Comparison of ENCODE assay signal across 16 cellular contexts in genomic region chr1:229006121-229006870, GRCh38.
DNase-seq lines count a peak whose midpoint lies in the region; FAIRE-seq and TF ChIP-seq lines count a peak whose summit lies in the region.
"Had no signal": no experiment of that assay in that cellular context is flagged by ENCODE, and none has a peak within 500 bp of the region (broad histone marks: within the 10 kb centered on the region; RNA-seq: fewer than 3 reads in every experiment).

No MANE protein-coding gene starts in this region.

- H2BK15ac ChIP-seq in H1 (ENCODE audit: low read length), result no peak overlapping the region

- no peak for TF ChIP-seq RAD21 in H1 (IDR thresholded peaks at IDR 0.05 in 1 of 2, conservative IDR thresholded peaks at IDR 0.05 in 1 of 2; ENCODE audit: low read depth in 2 of 2, low read length in 2 of 2)

- no peaks in the 10 kb centered on the region; a peak in 1 of 7 replicates for H3K27me3 ChIP-seq in H1 (replicated peaks in 1 of 4; ENCODE audit: control insufficient read depth in 3 of 4, extremely low read depth in 1 of 4, insufficient read depth in 3 of 4, low read length in 3 of 4)
- H3K27me3 ChIP-seq in ovary, result no peaks in the 10 kb centered on the region
- H3K27me3 ChIP-seq in left ventricle myocardium inferior (ENCODE audit: low read depth), result peaks cover 21% of the 10 kb centered on the region
- H3K27me3 ChIP-seq: BLaER1 had no signal

- H3K4me3 ChIP-seq in HEK293 (ENCODE audit: low read depth, low read length) (no peak overlapping the region), NB4 (ENCODE audit: low read depth, low read length) (no peak overlapping the region), H1 (ENCODE audit: extremely low read depth in 1 of 4, insufficient read depth in 2 of 4, low read depth in 3 of 4, low read length in 4 of 4) (no peak overlapping the region), ovary (no peak overlapping the region), left ventricle myocardium inferior (no peak overlapping the region)
- H3K4me3 ChIP-seq: BLaER1, PC-9 had no signal

- no peak for TF ChIP-seq EP300 in H1 (IDR thresholded peaks at IDR 0.05; ENCODE audit: borderline replicate concordance in 1 of 2, low read depth in 2 of 2, low read length in 2 of 2)
- TF ChIP-seq EP300 in ovary (IDR thresholded peaks at IDR 0.05), result no peak

- 0 out of 2 replicates have a peak, but pooled peaks cover 3% of the 10 kb centered on the region for H3K4me1 ChIP-seq in HEK293 (ENCODE audit: control insufficient read depth, insufficient read depth, low read length)
- peaks cover 0 to 5% (median under 1%) of the 10 kb centered on the region in 4 experiments; a peak in 3 of 7 replicates for H3K4me1 ChIP-seq in H1 (replicated peaks in 1 of 4; ENCODE audit: control insufficient read depth in 3 of 4, insufficient read depth in 4 of 4, low read length in 3 of 4)
- peaks cover 3% of the 10 kb centered on the region for H3K4me1 ChIP-seq in ovary (ENCODE audit: insufficient read depth)
- no peaks in the 10 kb centered on the region for H3K4me1 ChIP-seq in left ventricle myocardium inferior
- H3K4me1 ChIP-seq: BLaER1 had no signal

- H3K9me3 ChIP-seq in HEK293 (ENCODE audit: control insufficient read depth, insufficient read depth, low read depth, low read length) (no peaks in the 10 kb centered on the region), H1 (ENCODE audit: insufficient read depth in 2 of 2, low read depth in 1 of 2, low read length in 1 of 2) (no peaks in the 10 kb centered on the region), ovary (no peaks in the 10 kb centered on the region), left ventricle myocardium inferior (replicated peaks) (no peaks in the 10 kb centered on the region)
- H3K9me3 ChIP-seq: BLaER1 had no signal

- TF ChIP-seq POLR2A in NB4 (IDR thresholded peaks at IDR 0.05; ENCODE audit: extremely low read depth, insufficient read length) (no peak), H1 (IDR thresholded peaks at IDR 0.05; ENCODE audit: control extremely low read depth in 1 of 2, low read depth in 2 of 2, low read length in 2 of 2) (no peak), ovary (IDR thresholded peaks at IDR 0.05) (no peak)

- H4K91ac ChIP-seq in H1 (replicated peaks; ENCODE audit: insufficient read length, low read length), result no peak overlapping the region

- no peak overlapping the region for H2AK5ac ChIP-seq in H1 (ENCODE audit: low read depth, low read length)

- H3K23ac ChIP-seq in H1 (ENCODE audit: insufficient read length), result no peak overlapping the region

- H3K18ac ChIP-seq in H1 (ENCODE audit: extremely low read depth, low read length), result no peak overlapping the region

- H3K4ac ChIP-seq in H1 (replicated peaks; ENCODE audit: insufficient read length, low read depth, low read length), result no peak overlapping the region

- H3K14ac ChIP-seq in H1 (ENCODE audit: insufficient read length), result no peak overlapping the region

- no peak overlapping the region for H2AFZ ChIP-seq in H1 (ENCODE audit: low read length)
- H2AFZ ChIP-seq: PC-9 had no signal

- no peak overlapping the region for H2BK20ac ChIP-seq in H1 (ENCODE audit: low read length)

- H3K36me3 ChIP-seq in HEK293 (ENCODE audit: control insufficient read depth in 2 of 2, insufficient read depth in 1 of 2, low read length in 2 of 2) (no peaks in the 10 kb centered on the region), H1 (ENCODE audit: control insufficient read depth in 2 of 4, insufficient read depth in 4 of 4, low read length in 3 of 4) (no peaks in the 10 kb centered on the region), ovary (no peaks in the 10 kb centered on the region), left ventricle myocardium inferior (no peaks in the 10 kb centered on the region)
- H3K36me3 ChIP-seq: BLaER1 had no signal

- H3K27ac ChIP-seq in HEK293 (ENCODE audit: extremely low read depth, low read depth, low read length), result no peak overlapping the region
- H3K27ac ChIP-seq in H1 (ENCODE audit: low read depth, low read length), result no peak overlapping the region
- no peak overlapping the region for H3K27ac ChIP-seq in ovary
- no peak overlapping the region for H3K27ac ChIP-seq in left ventricle myocardium inferior (replicated peaks)
- H3K27ac ChIP-seq: BLaER1, PC-9 had no signal

- POLR2A ChIA-PET in HEK293 (lab: Yijun Ruan, JAX), result interaction anchor here (0.9 kb wide), 1 partner anchor 8 kb away, joined by 3 read pairs; no protein-coding TSS in a partner anchor
- POLR2A ChIA-PET in H1 (lab: Charles Lee; ENCODE audit: partially characterized antibody), result no interaction called here

- no peak overlapping the region for H2BK120ac ChIP-seq in H1 (replicated peaks; ENCODE audit: low read depth, low read length)

- H4K8ac ChIP-seq in H1 (ENCODE audit: extremely low read depth, insufficient read depth, low read length), result 0 out of 2 replicates have a peak overlapping the region, but pooled peaks have one; percentile 45

- no peak overlapping the region for H3K4me2 ChIP-seq in H1 (ENCODE audit: insufficient read depth in 1 of 2, low read depth in 2 of 2, low read length in 2 of 2)
- H3K4me2 ChIP-seq: BLaER1, PC-9 had no signal

- H4K5ac ChIP-seq in H1 (ENCODE audit: insufficient read length, low read depth, low read length), result no peak overlapping the region

- no peak overlapping the region for H2BK12ac ChIP-seq in H1 (ENCODE audit: low read depth, low read length)

- H3K56ac ChIP-seq in H1 (replicated peaks; ENCODE audit: insufficient read length, low read depth, low read length), result no peak overlapping the region

- FAIRE-seq in H1 (lab: Jason Lieb, UNC), result no peak

- no peaks in the 10 kb centered on the region for H3K79me2 ChIP-seq in H1 (ENCODE audit: control insufficient read depth in 1 of 2, insufficient read depth in 2 of 2, low read length in 2 of 2)

- H3K9ac ChIP-seq in H1 (replicated peaks in 1 of 4; ENCODE audit: extremely low read depth in 1 of 4, low read depth in 3 of 4, low read length in 3 of 4), result no peak overlapping the region
- H3K9ac ChIP-seq: BLaER1 had no signal

- no peaks in the 10 kb centered on the region; the same call in 1 of the 2 replicates for H3K23me2 ChIP-seq in H1 (ENCODE audit: low read depth, low read length)

- TF ChIP-seq CTCF in HEK293 (tag by site-specific recombination; IDR thresholded peaks at IDR 0.05) (no peak), NB4 (IDR thresholded peaks at IDR 0.05; ENCODE audit: low read depth, low read length) (no peak), H1 (IDR thresholded peaks at IDR 0.05; ENCODE audit: control extremely low read depth in 1 of 3, insufficient read depth in 1 of 3, low read depth in 1 of 3, low read length in 3 of 3) (no peak), ovary (IDR thresholded peaks at IDR 0.05) (no peak), left ventricle myocardium inferior (IDR thresholded peaks at IDR 0.05; ENCODE audit: borderline replicate concordance) (no peak)

- CTCF ChIA-PET in HEK293 (lab: Yijun Ruan, JAX), result interaction anchor here (0.5 to 0.6 kb wide), 2 partner anchors 99 to 112 kb away, joined by 3 to 4 read pairs; no protein-coding TSS in a partner anchor
- CTCF ChIA-PET in H1 (lab: Charles Lee; ENCODE audit: partially characterized antibody), result interaction anchor here (0.6 to 1.7 kb wide), 6 partner anchors 10 to 505 kb away, joined by 3 to 4 read pairs (median 3); no protein-coding TSS in a partner anchor

- H2BK5ac ChIP-seq in H1 (ENCODE audit: low read depth, low read length), result no peak overlapping the region

- intact Hi-C loops in ovary (cut with DNase I), result no loop called here
- intact Hi-C loops in left ventricle myocardium inferior (cut with micrococcal nuclease), result no loop called here

- H4K20me1 ChIP-seq in H1 (replicated peaks in 1 of 2; ENCODE audit: control insufficient read depth in 1 of 2, insufficient read depth in 2 of 2, low read length in 2 of 2), result no peaks in the 10 kb centered on the region
- H4K20me1 ChIP-seq: BLaER1 had no signal

- no peaks in the 10 kb centered on the region for H3K79me1 ChIP-seq in H1 (ENCODE audit: low read depth, low read length)

- peak; percentile 80 for DNase-seq in NB4 (ENCODE audit: low read depth)
- no peak for DNase-seq in H1 (ENCODE audit: low read depth in 1 of 2, low spot score in 2 of 2)
- peak; percentile 0 for DNase-seq in renal cortical epithelial cell (ENCODE audit: low read depth)
- DNase-seq in SW 1271 (lab: John Stamatoyannopoulos, UW), result no peak
- no peak for DNase-seq in ovary
- DNase-seq in left ventricle myocardium inferior, result no peak
- DNase-seq: CD8-positive, alpha-beta memory T cell; H9; NCI-H1092; NCI-H2227 treated with DMSO at 0.1 percent for 48 hours; NCI-H526; NK-92 treated with Interleukin-12 subunit alpha and Interleukin-12 subunit beta, amount 100 ng/mL, for 24 hours; Right ventricle myocardium superior had no signal

- 89% methylated on average over 12 of the region's 12 CpGs; no CpG with 5 or more reads in 1 of the 2 experiments for WGBS in H1 (ENCODE audit: extremely low coverage in 1 of 2, insufficient coverage in 1 of 2, insufficient read length in 1 of 2, insufficient replicate concordance in 2 of 2, low coverage in 1 of 2, low lambda C conversion rate in 2 of 2, missing lambda C conversion rate in 1 of 2), 2 experiments
- 89 to 94% (median 90%) methylated on average over 12 of the region's 12 CpGs for WGBS in ovary, 3 donors

TF ChIP-seq in HEK293, 187 proteins besides CTCF, POLR2A, EP300 and RAD21:
- no peak for TF ChIP-seq BCL11B (tag by site-specific recombination; IDR thresholded peaks at IDR 0.05; ENCODE audit: low read depth)
- 0 out of 2 replicates have a peak, but pooled peaks have one; percentile 23 for TF ChIP-seq ZNF585B (tag by site-specific recombination; IDR thresholded peaks at IDR 0.05)

TF ChIP-seq in H1, 55 proteins besides CTCF, POLR2A, EP300 and RAD21:
- TF ChIP-seq SP2 (IDR thresholded peaks at IDR 0.05; ENCODE audit: low read length), result no peak
- TF ChIP-seq RNF2 (IDR thresholded peaks at IDR 0.05; ENCODE audit: borderline replicate concordance, low read depth, low read length, missing control alignments, poor library complexity, severe bottlenecking), result no peak
- no peak for TF ChIP-seq ATF2 (IDR thresholded peaks at IDR 0.05; ENCODE audit: low read length)

Comparison
In these comparisons a context has a peak if more than half of its experiments do, and no peak if none do; other contexts are left out.
1. DNase-seq: peak in NB4 (single experiment) and renal cortical epithelial cell (single experiment); none in H1 (0 of 2), SW 1271 (0 of 2), ovary (0 of 5) and left ventricle myocardium inferior (single experiment).